Comparison of ENCODE assay signal across 18 cellular contexts in the genomic region with DNA sequence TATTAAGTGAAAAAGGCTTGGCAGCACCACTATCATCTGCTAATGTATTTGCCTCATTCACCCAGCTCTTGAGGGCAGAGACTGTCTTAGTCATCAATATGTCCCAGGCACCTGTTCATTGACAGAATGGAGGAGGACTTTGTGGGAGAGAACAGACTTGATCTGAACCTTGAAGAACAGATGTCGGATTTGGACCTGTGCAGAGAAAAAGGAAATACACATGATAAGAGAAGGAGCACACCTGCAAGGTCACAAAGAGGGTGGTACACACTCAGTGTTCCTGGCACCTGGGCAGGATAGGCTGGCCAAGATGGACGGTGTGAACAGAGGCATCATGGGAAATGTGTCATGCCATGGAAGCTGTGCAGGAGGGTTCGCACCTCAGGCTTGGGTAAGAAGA. TPM values are rescaled to one million over a fixed set of nuclear protein-coding genes. Genes with fewer than 3 reads are reported as not detected.
DNase-seq lines count a peak whose midpoint lies in the region; ATAC-seq and TF ChIP-seq lines count a peak whose summit lies in the region.
"Had no signal": no experiment of that assay in that cellular context is flagged by ENCODE, and none has a peak within 500 bp of the region (broad histone marks: within the 10 kb centered on the region; RNA-seq: fewer than 3 reads in every experiment).

No MANE protein-coding gene starts in this region.

- H2AFZ ChIP-seq in neuronal stem cell (ENCODE audit: low read length): no peak overlapping the region
- H2AFZ ChIP-seq: PC-9 had no signal

- H2BK15ac ChIP-seq in neuronal stem cell (ENCODE audit: low read length): no peak overlapping the region

- H3K23ac ChIP-seq in neuronal stem cell (ENCODE audit: low read depth, low read length, poor library complexity): no peak overlapping the region

- no peak for ATAC-seq in activated T-cell treated with anti-CD3 and anti-CD28 coated beads, Interleukin-2, amount 50 U/mL, for 4 hours
- ATAC-seq in stimulated activated naive B cell treated with anti-CD40 and anti-IgM and Interleukin-4, amounts not matched to agents 10 μg/mL and 1 μg/mL and 100 μg/mL, for 72 hours (replicated peaks): no peak
- ATAC-seq in HG02938 (IDR thresholded peaks at IDR 0.05; ENCODE audit: unreplicated experiment): no peak

- H2BK12ac ChIP-seq in neuronal stem cell (ENCODE audit: low read length): no peak overlapping the region

- H3K9me3 ChIP-seq in Caco-2 (no peaks in the 10 kb centered on the region), neuronal stem cell (replicated peaks in 1 of 2; ENCODE audit: control insufficient read depth in 2 of 2, insufficient read depth in 1 of 2, low read depth in 1 of 2, low read length in 2 of 2) (peaks cover 0 to 4% of the 10 kb centered on the region in 2 donors)

- no peak overlapping the region for H2BK120ac ChIP-seq in neuronal stem cell (ENCODE audit: low read depth, low read length)

- POLR2A ChIA-PET in Caco-2 (lab: Charles Lee): no interaction called here

- H3K9ac ChIP-seq in neuronal stem cell (ENCODE audit: low read depth, low read length, poor library complexity): no peak overlapping the region

- H3K4me2 ChIP-seq in neuronal stem cell (ENCODE audit: insufficient read depth, low read length, poor library complexity, severe bottlenecking): no peak overlapping the region
- H3K4me2 ChIP-seq: PC-9 had no signal

- peak overlapping the region; percentile 48 for H4K8ac ChIP-seq in neuronal stem cell (ENCODE audit: low read depth, low read length)

- peak overlapping the region; percentile 49 for H3K27ac Mint-ChIP-seq in activated T-cell treated with anti-CD3 and anti-CD28 coated beads, Interleukin-2, amount 50 U/mL, for 24 hours
- H3K27ac Mint-ChIP-seq in Caco-2 (ENCODE audit: unreplicated experiment) (peak overlapping the region; percentile 36), type B pancreatic cell (no peak overlapping the region)
- peak overlapping the region; percentile 91 for H3K27ac Mint-ChIP-seq in activated naive CD8-positive, alpha-beta T cell
- H3K27ac Mint-ChIP-seq in stimulated activated naive B cell treated with anti-CD40 and anti-IgM and Interleukin-4, amounts not matched to agents 10 μg/mL and 1 μg/mL and 100 μg/mL, for 72 hours: no peak overlapping the region
- H3K27ac Mint-ChIP-seq: CD14-positive monocyte had no signal

- H3K18ac ChIP-seq in neuronal stem cell (ENCODE audit: low read length): no peak overlapping the region

- CTCF ChIA-PET in Caco-2 (lab: Charles Lee): interaction anchor here (1.5 kb wide), 1 partner anchor 89 kb away, joined by 6 read pairs; no protein-coding TSS in a partner anchor

- H3K14ac ChIP-seq in neuronal stem cell (ENCODE audit: low read length): no peak overlapping the region

- no peak overlapping the region for H3K4me3 Mint-ChIP-seq in activated T-cell treated with anti-CD3 and anti-CD28 coated beads, Interleukin-2, amount 50 U/mL, for 24 hours
- no peak overlapping the region for H3K4me3 Mint-ChIP-seq in activated T-cell treated with anti-CD3 and anti-CD28 coated beads, Interleukin-2, amount 50 U/mL, for 4 hours
- no peak overlapping the region for H3K4me3 Mint-ChIP-seq in Caco-2 (ENCODE audit: unreplicated experiment)
- H3K4me3 Mint-ChIP-seq in activated naive CD8-positive, alpha-beta T cell: peak overlapping the region; percentile 9
- no peak overlapping the region for H3K4me3 Mint-ChIP-seq in type B pancreatic cell
- no peak overlapping the region for H3K4me3 Mint-ChIP-seq in stimulated activated naive B cell treated with anti-CD40 and anti-IgM and Interleukin-4, amounts not matched to agents 10 μg/mL and 1 μg/mL and 100 μg/mL, for 72 hours
- H3K4me3 Mint-ChIP-seq: CD14-positive monocyte had no signal

- H3K4me1 ChIP-seq in Caco-2: peaks cover 55% of the 10 kb centered on the region
- no peaks in the 10 kb centered on the region for H3K4me1 ChIP-seq in neuronal stem cell (ENCODE audit: control insufficient read depth in 2 of 2, insufficient read depth in 1 of 2, low read depth in 1 of 2, low read length in 2 of 2)

- intact Hi-C loops in Caco-2 (cut with micrococcal nuclease; ENCODE audit: unreplicated experiment): no loop called here

- H2BK5ac ChIP-seq in neuronal stem cell (ENCODE audit: low read length): no peak overlapping the region

- DNase-seq in activated T-cell treated with anti-CD3 and anti-CD28 coated beads, Interleukin-2, amount 50 U/mL, for 24 hours: no peak
- no peak for DNase-seq in activated T-cell treated with anti-CD3 and anti-CD28 coated beads, Interleukin-2, amount 50 U/mL, for 4 hours
- DNase-seq in Caco-2 (no peak), neuronal stem cell (ENCODE audit: low spot score) (no peak), type B pancreatic cell (ENCODE audit: extremely low spot score, unreplicated experiment) (no peak)
- no peak for DNase-seq in stimulated activated naive B cell treated with anti-CD40 and anti-IgM and Interleukin-4, amounts not matched to agents 10 μg/mL and 1 μg/mL and 100 μg/mL, for 72 hours
- DNase-seq: GOT3, KBM-7, NCI-H1092, NCI-H1694 treated with DMSO at 0.1 percent for 48 hours, NCI-H345, NCI-H69, PC-9 had no signal

- no peak overlapping the region for H2AK5ac ChIP-seq in neuronal stem cell (ENCODE audit: low read depth, low read length)

- H4K91ac ChIP-seq in neuronal stem cell (ENCODE audit: low read depth, low read length, poor library complexity): no peak overlapping the region

- peaks cover 68% of the 10 kb centered on the region for H3K4me1 Mint-ChIP-seq in activated T-cell treated with anti-CD3 and anti-CD28 coated beads, Interleukin-2, amount 50 U/mL, for 24 hours (ENCODE audit: low read depth)
- H3K4me1 Mint-ChIP-seq in activated T-cell treated with anti-CD3 and anti-CD28 coated beads, Interleukin-2, amount 50 U/mL, for 4 hours (ENCODE audit: low read depth): peaks cover 70% of the 10 kb centered on the region
- H3K4me1 Mint-ChIP-seq in Caco-2 (ENCODE audit: low read depth, unreplicated experiment) (peaks cover 42% of the 10 kb centered on the region), type B pancreatic cell (ENCODE audit: unreplicated experiment) (no peaks in the 10 kb centered on the region)
- H3K4me1 Mint-ChIP-seq in activated naive CD8-positive, alpha-beta T cell (ENCODE audit: low read depth): peaks cover 78% of the 10 kb centered on the region
- H3K4me1 Mint-ChIP-seq in stimulated activated naive B cell treated with anti-CD40 and anti-IgM and Interleukin-4, amounts not matched to agents 10 μg/mL and 1 μg/mL and 100 μg/mL, for 72 hours: peaks cover 6 to 13% of the 10 kb centered on the region in 2 donors

- TF ChIP-seq CTCF in Caco-2 (IDR thresholded peaks at IDR 0.05; ENCODE audit: insufficient read depth in 1 of 2, low read depth in 1 of 2, low read length in 1 of 2, severe bottlenecking in 1 of 2, unreplicated experiment in 1 of 2): no peak
- TF ChIP-seq CTCF in type B pancreatic cell (conservative IDR thresholded peaks at IDR 0.05): no peak

- H3K27me3 ChIP-seq in Caco-2 (replicated peaks; ENCODE audit: control insufficient read depth, insufficient read depth, low read length) (no peaks in the 10 kb centered on the region), neuronal stem cell (ENCODE audit: control insufficient read depth in 3 of 3, insufficient read depth in 3 of 3, low read depth in 1 of 3, low read length in 3 of 3) (peaks cover 0 to 17% (median 0%) of the 10 kb centered on the region in 3 experiments)

- WGBS in neuronal stem cell (ENCODE audit: extremely low coverage in 2 of 2, insufficient read length in 2 of 2, insufficient replicate concordance in 1 of 2), 2 donors: no CpG with 5 or more reads among the region's 3 CpGs

- H3K27me3 Mint-ChIP-seq in activated T-cell treated with anti-CD3 and anti-CD28 coated beads, Interleukin-2, amount 50 U/mL, for 24 hours: no peaks in the 10 kb centered on the region
- no peaks in the 10 kb centered on the region for H3K27me3 Mint-ChIP-seq in activated T-cell treated with anti-CD3 and anti-CD28 coated beads, Interleukin-2, amount 50 U/mL, for 4 hours (ENCODE audit: low read depth)
- no peaks in the 10 kb centered on the region for H3K27me3 Mint-ChIP-seq in Caco-2 (ENCODE audit: insufficient read depth, unreplicated experiment)
- H3K27me3 Mint-ChIP-seq in activated naive CD8-positive, alpha-beta T cell: no peaks in the 10 kb centered on the region
- no peaks in the 10 kb centered on the region for H3K27me3 Mint-ChIP-seq in type B pancreatic cell
- peaks cover 13 to 24% of the 10 kb centered on the region in 2 donors for H3K27me3 Mint-ChIP-seq in stimulated activated naive B cell treated with anti-CD40 and anti-IgM and Interleukin-4, amounts not matched to agents 10 μg/mL and 1 μg/mL and 100 μg/mL, for 72 hours

- no TSS peak for BruUV-seq in Caco-2 (replicated peaks; lab: Mats Ljungman, UMichigan)

- no peaks in the 10 kb centered on the region for H3K36me3 Mint-ChIP-seq in activated T-cell treated with anti-CD3 and anti-CD28 coated beads, Interleukin-2, amount 50 U/mL, for 24 hours (ENCODE audit: low read depth)
- no peaks in the 10 kb centered on the region for H3K36me3 Mint-ChIP-seq in activated T-cell treated with anti-CD3 and anti-CD28 coated beads, Interleukin-2, amount 50 U/mL, for 4 hours (ENCODE audit: insufficient read depth)
- H3K36me3 Mint-ChIP-seq in Caco-2 (ENCODE audit: insufficient read depth, unreplicated experiment) (no peaks in the 10 kb centered on the region), type B pancreatic cell (no peaks in the 10 kb centered on the region)
- H3K36me3 Mint-ChIP-seq in activated naive CD8-positive, alpha-beta T cell: peaks cover 4% of the 10 kb centered on the region
- no peaks in the 10 kb centered on the region for H3K36me3 Mint-ChIP-seq in stimulated activated naive B cell treated with anti-CD40 and anti-IgM and Interleukin-4, amounts not matched to agents 10 μg/mL and 1 μg/mL and 100 μg/mL, for 72 hours

- no peaks in the 10 kb centered on the region for H3K9me3 Mint-ChIP-seq in activated T-cell treated with anti-CD3 and anti-CD28 coated beads, Interleukin-2, amount 50 U/mL, for 24 hours
- H3K9me3 Mint-ChIP-seq in activated T-cell treated with anti-CD3 and anti-CD28 coated beads, Interleukin-2, amount 50 U/mL, for 4 hours: no peaks in the 10 kb centered on the region
- H3K9me3 Mint-ChIP-seq in Caco-2 (ENCODE audit: unreplicated experiment): no peaks in the 10 kb centered on the region
- H3K9me3 Mint-ChIP-seq in activated naive CD8-positive, alpha-beta T cell (ENCODE audit: low read depth): peaks cover 4% of the 10 kb centered on the region
- no peaks in the 10 kb centered on the region for H3K9me3 Mint-ChIP-seq in type B pancreatic cell
- no peaks in the 10 kb centered on the region for H3K9me3 Mint-ChIP-seq in stimulated activated naive B cell treated with anti-CD40 and anti-IgM and Interleukin-4, amounts not matched to agents 10 μg/mL and 1 μg/mL and 100 μg/mL, for 72 hours

- H3K36me3 ChIP-seq in Caco-2 (ENCODE audit: control insufficient read depth, insufficient read depth, low read length) (no peaks in the 10 kb centered on the region), neuronal stem cell (replicated peaks in 1 of 2; ENCODE audit: control insufficient read depth in 2 of 2, insufficient read depth in 2 of 2, low read length in 2 of 2) (no peaks in the 10 kb centered on the region)

- H3K79me1 ChIP-seq in neuronal stem cell (ENCODE audit: low read depth, low read length): no peaks in the 10 kb centered on the region

- no peak overlapping the region for H3K4ac ChIP-seq in neuronal stem cell (ENCODE audit: low read length)

- no peak overlapping the region for H3K27ac ChIP-seq in neuronal stem cell (replicated peaks; ENCODE audit: low read length)
- H3K27ac ChIP-seq: HL-60, PC-9 had no signal

- no peak overlapping the region for H3K4me3 ChIP-seq in Caco-2 (ENCODE audit: low read depth, low read length)
- no peak overlapping the region for H3K4me3 ChIP-seq in neuronal stem cell (ENCODE audit: low read length in 2 of 2)
- H3K4me3 ChIP-seq: PC-9 had no signal

RNA-seq across cellular contexts. Expression of gene MGAT4A, which starts 7.4 kb away (rescaled TPM):
- total RNA-seq in activated T-cell treated with anti-CD3 and anti-CD28 coated beads, Interleukin-2, amount 50 U/mL, for 4 hours: 10 to 100 TPM; 24.8 to 33.1 (median 32.4) TPM
- total RNA-seq in Caco-2 (2022): 63.7 and 72.3 TPM in 2 replicates
- polyA plus RNA-seq in neuronal stem cell (2013, experiment 1 of 2): 3.4 TPM
- 3.4 TPM for polyA plus RNA-seq in neuronal stem cell (2013, experiment 2 of 2)
- total RNA-seq in type B pancreatic cell (ENCODE audit: low replicate concordance): 32.5 and 60.0 TPM in 2 replicates
- total RNA-seq: M059J had no signal

Comparison
In these comparisons a context has a peak if more than half of its experiments do, and no peak if none do; other contexts are left out.
1. H3K27ac Mint-ChIP-seq: peak in activated T-cell treated with anti-CD3 and anti-CD28 coated beads, Interleukin-2, amount 50 U/mL, for 24 hours (single experiment), Caco-2 (single experiment) and activated naive CD8-positive, alpha-beta T cell (single experiment); none in type B pancreatic cell (single experiment) and stimulated activated naive B cell treated with anti-CD40 and anti-IgM and Interleukin-4, amounts not matched to agents 10 μg/mL and 1 μg/mL and 100 μg/mL, for 72 hours (single experiment).